13 cellular contexts compared by ENCODE assay signal in genomic region chr22:27583930-27584329, GRCh38.
"Had no signal": no experiment of that assay in that cellular context is flagged by ENCODE, and none has a peak within 500 bp of the region (broad histone marks: within the 10 kb centered on the region; RNA-seq: fewer than 3 reads in every experiment).

No MANE protein-coding gene starts in this region.

- H3K4me3 ChIP-seq: heart left ventricle, ovary, tibial nerve, upper lobe of right lung had no signal

- ATAC-seq: effector memory CD8-positive, alpha-beta T cell; heart left ventricle; naive thymus-derived CD4-positive, alpha-beta T cell; right cardiac atrium; upper lobe of right lung had no signal

- H3K27me3 ChIP-seq: heart left ventricle, ovary, tibial nerve, upper lobe of right lung had no signal

- H3K4me3 Mint-ChIP-seq: effector memory CD8-positive, alpha-beta T cell; naive thymus-derived CD4-positive, alpha-beta T cell; nephron progenitor cell had no signal

- DNase-seq: effector memory CD8-positive, alpha-beta T cell; heart left ventricle; hippocampal formation; kidney glomerular epithelial cell; naive thymus-derived CD4-positive, alpha-beta T cell; nephron progenitor cell; ovary; right cardiac atrium; small intestine; stimulated activated CD4-positive, alpha-beta T cell treated with anti-CD3 and anti-CD28 coated beads, Interleukin-2, amount 100 ng/mL, for 48 hours; stimulated activated naive CD4-positive, alpha-beta T cell treated with Interleukin-2 at 50 U/mL for 16 hours; upper lobe of right lung had no signal

- H3K4me1 ChIP-seq: upper lobe of right lung had no signal

- H3K27ac ChIP-seq: heart left ventricle, ovary, tibial nerve, upper lobe of right lung had no signal

- H3K9me3 ChIP-seq: heart left ventricle, ovary, tibial nerve, upper lobe of right lung had no signal

- H3K36me3 ChIP-seq: heart left ventricle, ovary, tibial nerve, upper lobe of right lung had no signal

- H3K36me3 Mint-ChIP-seq: naive thymus-derived CD4-positive, alpha-beta T cell had no signal

- H3K27ac Mint-ChIP-seq: effector memory CD8-positive, alpha-beta T cell; naive thymus-derived CD4-positive, alpha-beta T cell; nephron progenitor cell had no signal
